In genomic region chr3:150970665-150971327, GRCh38 we compare ENCODE assay signal across 13 cellular contexts. TPM values are rescaled to one million over a fixed set of nuclear protein-coding genes. Genes with fewer than 3 reads are reported as not detected.
DNase-seq lines count a peak whose midpoint lies in the region; ATAC-seq and TF ChIP-seq lines count a peak whose summit lies in the region.
"Had no signal": no experiment of that assay in that cellular context is flagged by ENCODE, and none has a peak within 500 bp of the region (broad histone marks: within the 10 kb centered on the region; RNA-seq: fewer than 3 reads in every experiment).

No MANE protein-coding gene starts in this region.

- H3K36me3 ChIP-seq in GM23248 (ENCODE audit: low read depth), result no peaks in the 10 kb centered on the region
- no peaks in the 10 kb centered on the region for H3K36me3 ChIP-seq in SJSA1
- H3K36me3 ChIP-seq: pancreas had no signal

- no peaks in the 10 kb centered on the region for H4K20me1 ChIP-seq in GM23248 (ENCODE audit: insufficient read depth)

- H3K27me3 ChIP-seq in GM23248 (replicated peaks; ENCODE audit: insufficient read depth) (peaks cover 24% of the 10 kb centered on the region; the same call in 1 of the 2 replicates), SJSA1 (replicated peaks) (no peaks in the 10 kb centered on the region; the same call in 1 of the 2 replicates)
- H3K27me3 ChIP-seq: pancreas had no signal

- DNase-seq in GM23248 (peak; percentile 83), SJSA1 (ENCODE audit: low read depth in 1 of 2, low spot score in 2 of 2) (peak; percentile 49 to 74), fibroblast of pulmonary artery (ENCODE audit: low read depth) (peak; percentile 71), skeletal muscle cell (ENCODE audit: low read depth) (peak; percentile 20), KG1 (lab: John Stamatoyannopoulos, UW) (no peak), NCI-H82 treated with DMSO at 0.1 percent for 48 hours (lab: John Stamatoyannopoulos, UW; ENCODE audit: unreplicated experiment) (no peak)
- no peak for DNase-seq in activated T-cell treated with anti-CD3 and anti-CD28 coated beads, Interleukin-2, amount 50 U/mL, for 4 hours
- DNase-seq: effector CD8-positive, alpha-beta T cell; immature natural killer cell; pancreas had no signal

- no peaks in the 10 kb centered on the region for H3K4me1 Mint-ChIP-seq in activated T-cell treated with anti-CD3 and anti-CD28 coated beads, Interleukin-2, amount 50 U/mL, for 4 hours (ENCODE audit: low read depth)
- H3K4me1 Mint-ChIP-seq: activated naive CD4-positive, alpha-beta T cell treated with anti-CD3 and anti-CD28 coated beads, Interleukin-2, amount 50 U/mL, for 24 hours; immature natural killer cell had no signal

- in situ Hi-C loops in GM23248 (cut with MboI), result no loop called here

- H3K9me2 ChIP-seq in GM23248 (ENCODE audit: insufficient read depth), result no peaks in the 10 kb centered on the region

- no peaks in the 10 kb centered on the region for H3K9me3 Mint-ChIP-seq in activated T-cell treated with anti-CD3 and anti-CD28 coated beads, Interleukin-2, amount 50 U/mL, for 4 hours
- H3K9me3 Mint-ChIP-seq: activated naive CD4-positive, alpha-beta T cell treated with anti-CD3 and anti-CD28 coated beads, Interleukin-2, amount 50 U/mL, for 24 hours; immature natural killer cell; type B pancreatic cell had no signal

- no peak overlapping the region for H3K9ac ChIP-seq in GM23248

- H3K4me3 ChIP-seq in GM23248, result peak overlapping the region; percentile 10; the same call in 1 of the 2 replicates
- H3K4me3 ChIP-seq in SJSA1, result no peak overlapping the region
- H3K4me3 ChIP-seq in fibroblast of pulmonary artery (replicated peaks; ENCODE audit: low read depth, low read length), result no peak overlapping the region
- H3K4me3 ChIP-seq in skeletal muscle cell (ENCODE audit: low read depth, low read length), result no peak overlapping the region
- H3K4me3 ChIP-seq: pancreas had no signal

- H3F3A ChIP-seq in GM23248 (ENCODE audit: insufficient read depth), result peaks cover 13% of the 10 kb centered on the region; the same call in 1 of the 2 replicates

- H3K27ac ChIP-seq in GM23248 (no peak overlapping the region), SJSA1 (peak overlapping the region; percentile 39)
- H3K27ac ChIP-seq: pancreas had no signal

- TF ChIP-seq CTCF in fibroblast of pulmonary artery (IDR thresholded peaks at IDR 0.05; ENCODE audit: low read length, missing control alignments), result no peak

- peaks cover 10% of the 10 kb centered on the region for H3K4me1 ChIP-seq in GM23248 (ENCODE audit: insufficient read depth)
- peaks cover 11% of the 10 kb centered on the region for H3K4me1 ChIP-seq in SJSA1 (replicated peaks)
- H3K4me1 ChIP-seq: pancreas had no signal

- no peak overlapping the region for H3K4me3 Mint-ChIP-seq in activated T-cell treated with anti-CD3 and anti-CD28 coated beads, Interleukin-2, amount 50 U/mL, for 4 hours
- H3K4me3 Mint-ChIP-seq: activated naive CD4-positive, alpha-beta T cell treated with anti-CD3 and anti-CD28 coated beads, Interleukin-2, amount 50 U/mL, for 24 hours; immature natural killer cell; type B pancreatic cell had no signal

- peak overlapping the region; percentile 56 for H3K4me2 ChIP-seq in GM23248 (ENCODE audit: unreplicated experiment)

- H3K9me3 ChIP-seq in GM23248 (ENCODE audit: low read depth) (no peaks in the 10 kb centered on the region), SJSA1 (replicated peaks) (no peaks in the 10 kb centered on the region)
- H3K9me3 ChIP-seq: pancreas had no signal

- no peaks in the 10 kb centered on the region for H3K27me3 Mint-ChIP-seq in activated T-cell treated with anti-CD3 and anti-CD28 coated beads, Interleukin-2, amount 50 U/mL, for 4 hours (ENCODE audit: low read depth)

- H3K36me3 Mint-ChIP-seq in activated T-cell treated with anti-CD3 and anti-CD28 coated beads, Interleukin-2, amount 50 U/mL, for 4 hours (ENCODE audit: insufficient read depth), result no peaks in the 10 kb centered on the region
- H3K36me3 Mint-ChIP-seq: activated naive CD4-positive, alpha-beta T cell treated with anti-CD3 and anti-CD28 coated beads, Interleukin-2, amount 50 U/mL, for 24 hours; immature natural killer cell; type B pancreatic cell had no signal

- no peaks in the 10 kb centered on the region for H3K79me2 ChIP-seq in GM23248 (ENCODE audit: insufficient read depth)

- peak overlapping the region; percentile 55; the same call in 1 of the 2 replicates for H2AFZ ChIP-seq in GM23248

- 30 to 38% methylated on average over 6 of the region's 6 CpGs for WGBS in GM23248 (ENCODE audit: low coverage in 1 of 2, low lambda C conversion rate in 2 of 2, missing lambda C conversion rate in 2 of 2), 2 experiments

- no peak for ATAC-seq in activated T-cell treated with anti-CD3 and anti-CD28 coated beads, Interleukin-2, amount 50 U/mL, for 4 hours
- no peak for ATAC-seq in GM21786 (IDR thresholded peaks at IDR 0.05; ENCODE audit: unreplicated experiment)
- ATAC-seq: pancreas had no signal

RNA-seq across cellular contexts. Expression of gene CLRN1, which starts 1.7 kb away (rescaled TPM):
- not detected in 2 replicates for total RNA-seq in GM23248 (2014; rRNA removed; shearing (Covaris generic))
- polyA plus RNA-seq in GM23248 (2016; fragmentation: Nextera tagmentation; extraction: Ambion mirVana), result not detected in 2 replicates
- not detected in 2 replicates for total RNA-seq in SJSA1 (2014; rRNA removed; shearing (Covaris generic))
- not detected for total RNA-seq in activated T-cell treated with anti-CD3 and anti-CD28 coated beads, Interleukin-2, amount 50 U/mL, for 4 hours
- total RNA-seq: pancreas had no signal
- polyA plus RNA-seq: immature natural killer cell, pancreas had no signal

Comparison
In these comparisons a context has a peak if more than half of its experiments do, and no peak if none do; other contexts are left out.
1. DNase-seq: peak in GM23248 (single experiment), SJSA1 (2 of 2), fibroblast of pulmonary artery (single experiment) and skeletal muscle cell (single experiment); none in KG1 (single experiment), activated T-cell treated with anti-CD3 and anti-CD28 coated beads, Interleukin-2, amount 50 U/mL, for 4 hours (single experiment) and NCI-H82 treated with DMSO at 0.1 percent for 48 hours (single experiment).